ENCODE assay signal across 10 cellular contexts in genomic region chr3:195147649-195148121, GRCh38.
A peak's percentile ranks its signal among the peaks of the same experiment; 100 is the strongest.
DNase-seq lines count a peak whose midpoint lies in the region; ATAC-seq, FAIRE-seq and TF ChIP-seq lines count a peak whose summit lies in the region.
"Had no signal": no experiment of that assay in that cellular context is flagged by ENCODE, and none has a peak within 500 bp of the region (broad histone marks: within the 10 kb centered on the region; RNA-seq: fewer than 3 reads in every experiment).

No MANE protein-coding gene starts in this region.

- no peak overlapping the region for H2AFZ ChIP-seq in hepatocyte

- H4K20me1 ChIP-seq in hepatocyte (ENCODE audit: insufficient read depth, poor library complexity, severe bottlenecking), result no peaks in the 10 kb centered on the region

- H3K4me3 Mint-ChIP-seq in CD14-positive monocyte, result peak overlapping the region; percentile 72 to 92
- H3K4me3 Mint-ChIP-seq in activated naive CD8-positive, alpha-beta T cell treated with anti-CD3 and anti-CD28 coated beads, Interleukin-2, amount 10 ng/mL, durations not matched to agents 7 days and 5 days, result peak overlapping the region; percentile 86
- H3K4me3 Mint-ChIP-seq in naive thymus-derived CD8-positive, alpha-beta T cell, result peak overlapping the region; percentile 46 to 93 (median 82)

- H3K4me2 ChIP-seq in hepatocyte, result no peak overlapping the region

- peaks cover 7 to 11% (median 10%) of the 10 kb centered on the region in 3 donors for H3K27me3 Mint-ChIP-seq in CD14-positive monocyte (ENCODE audit: low read depth in 3 of 3)
- no peaks in the 10 kb centered on the region for H3K27me3 Mint-ChIP-seq in activated naive CD8-positive, alpha-beta T cell treated with anti-CD3 and anti-CD28 coated beads, Interleukin-2, amount 10 ng/mL, durations not matched to agents 7 days and 5 days
- H3K27me3 Mint-ChIP-seq in naive thymus-derived CD8-positive, alpha-beta T cell, result peaks cover 0 to 5% (median 0%) of the 10 kb centered on the region in 5 donors

- H3K27me3 ChIP-seq in hepatocyte, result no peaks in the 10 kb centered on the region

- H3K79me2 ChIP-seq in hepatocyte, result no peaks in the 10 kb centered on the region

- no peaks in the 10 kb centered on the region for H3K36me3 ChIP-seq in hepatocyte (replicated peaks; ENCODE audit: insufficient read depth, low read depth)

- H3K4me1 ChIP-seq in hepatocyte (ENCODE audit: insufficient read depth), result peaks cover 18% of the 10 kb centered on the region

- H3K27ac Mint-ChIP-seq in CD14-positive monocyte, result peak overlapping the region in 5 of 7 donors; percentile 47 to 74 (median 63)
- H3K27ac Mint-ChIP-seq in activated naive CD8-positive, alpha-beta T cell treated with anti-CD3 and anti-CD28 coated beads, Interleukin-2, amount 10 ng/mL, durations not matched to agents 7 days and 5 days, result peak overlapping the region; percentile 81
- peak overlapping the region in 9 of 10 donors; percentile 1 to 91 (median 63) for H3K27ac Mint-ChIP-seq in naive thymus-derived CD8-positive, alpha-beta T cell

- H3K4me3 ChIP-seq in hepatocyte, result no peak overlapping the region

- TF ChIP-seq CTCF in CD14-positive monocyte (IDR thresholded peaks at IDR 0.05), result no peak
- TF ChIP-seq CTCF in hepatocyte (IDR thresholded peaks at IDR 0.05; ENCODE audit: poor library complexity), result no peak

- H3K9me2 ChIP-seq in hepatocyte (replicated peaks; ENCODE audit: insufficient read depth), result no peaks in the 10 kb centered on the region

- no peaks in the 10 kb centered on the region for H3K9me3 ChIP-seq in hepatocyte (ENCODE audit: low read depth)

- POLR2A ChIA-PET in activated naive CD8-positive, alpha-beta T cell treated with anti-CD3 and anti-CD28 coated beads, Interleukin-2, amount 10 ng/mL, durations not matched to agents 7 days and 5 days (lab: Charles Lee), result no interaction called here
- POLR2A ChIA-PET in naive thymus-derived CD8-positive, alpha-beta T cell (lab: Charles Lee), result interaction anchor here (0.7 to 1.7 kb wide), 4 partner anchors 8 to 465 kb away, joined by 3 to 5 read pairs (median 3); no protein-coding TSS in a partner anchor

- H3K27ac ChIP-seq in hepatocyte, result no peak overlapping the region

- ATAC-seq in HG03196 (IDR thresholded peaks at IDR 0.05; ENCODE audit: unreplicated experiment), result peak; percentile 83
- ATAC-seq in activated naive CD8-positive, alpha-beta T cell treated with anti-CD3 and anti-CD28 coated beads, Interleukin-2, amount 10 ng/mL, durations not matched to agents 7 days and 5 days (ENCODE audit: low read depth), result peak; percentile 74
- ATAC-seq in naive thymus-derived CD8-positive, alpha-beta T cell, result peak; percentile 63 to 68
- ATAC-seq: HCT116 had no signal

- peak; percentile 95 for FAIRE-seq in GM19239 (lab: Jason Lieb, UNC)
- FAIRE-seq: bronchial epithelial cell had no signal

- H3K9me3 Mint-ChIP-seq in CD14-positive monocyte, result no peaks in the 10 kb centered on the region
- peaks cover 3% of the 10 kb centered on the region for H3K9me3 Mint-ChIP-seq in activated naive CD8-positive, alpha-beta T cell treated with anti-CD3 and anti-CD28 coated beads, Interleukin-2, amount 10 ng/mL, durations not matched to agents 7 days and 5 days
- H3K9me3 Mint-ChIP-seq in naive thymus-derived CD8-positive, alpha-beta T cell, result peaks cover 0 to 3% (median 0%) of the 10 kb centered on the region in 9 donors

- 91% methylated on average over 19 of the region's 19 CpGs for WGBS in hepatocyte (ENCODE audit: low lambda C conversion rate, missing lambda C conversion rate)

- H3K36me3 Mint-ChIP-seq in CD14-positive monocyte, result peaks cover 0 to 3% of the 10 kb centered on the region in 2 donors
- peaks cover 3% of the 10 kb centered on the region for H3K36me3 Mint-ChIP-seq in activated naive CD8-positive, alpha-beta T cell treated with anti-CD3 and anti-CD28 coated beads, Interleukin-2, amount 10 ng/mL, durations not matched to agents 7 days and 5 days
- peaks cover 0 to 7% (median 4%) of the 10 kb centered on the region in 3 donors for H3K36me3 Mint-ChIP-seq in naive thymus-derived CD8-positive, alpha-beta T cell

- H3K4me1 Mint-ChIP-seq in CD14-positive monocyte, result peaks cover 54% of the 10 kb centered on the region
- peaks cover 35% of the 10 kb centered on the region for H3K4me1 Mint-ChIP-seq in activated naive CD8-positive, alpha-beta T cell treated with anti-CD3 and anti-CD28 coated beads, Interleukin-2, amount 10 ng/mL, durations not matched to agents 7 days and 5 days
- peaks cover 14 to 57% (median 32%) of the 10 kb centered on the region in 4 donors for H3K4me1 Mint-ChIP-seq in naive thymus-derived CD8-positive, alpha-beta T cell

- DNase-seq in CD14-positive monocyte (ENCODE audit: low spot score), result no peak
- peak; percentile 65 for DNase-seq in GM19239 (ENCODE audit: insufficient read length, low spot score)
- peak; percentile 43 for DNase-seq in activated naive CD8-positive, alpha-beta T cell treated with anti-CD3 and anti-CD28 coated beads, Interleukin-2, amount 10 ng/mL, durations not matched to agents 7 days and 5 days
- no peak for DNase-seq in naive thymus-derived CD8-positive, alpha-beta T cell
- no peak for DNase-seq in NCI-H1048 (lab: John Stamatoyannopoulos, UW)
- DNase-seq in DMS79 treated with DMSO at 0.1 percent for 48 hours (lab: John Stamatoyannopoulos, UW), result no peak
- DNase-seq in hepatocyte (ENCODE audit: low spot score), result no peak

- intact Hi-C loops in CD14-positive monocyte (cut with micrococcal nuclease), result no loop called here

Comparison
In these comparisons a context has a peak if more than half of its experiments do, and no peak if none do; other contexts are left out.
1. DNase-seq: peak in GM19239 (single experiment) and activated naive CD8-positive, alpha-beta T cell treated with anti-CD3 and anti-CD28 coated beads, Interleukin-2, amount 10 ng/mL, durations not matched to agents 7 days and 5 days (single experiment); none in CD14-positive monocyte (single experiment), naive thymus-derived CD8-positive, alpha-beta T cell (0 of 10), NCI-H1048 (single experiment), DMS79 treated with DMSO at 0.1 percent for 48 hours (single experiment) and hepatocyte (single experiment).
2. Peak in every context shown above with its lines, with median percentiles within 50 percentile points of each other: H3K27ac Mint-ChIP-seq, H3K4me3 Mint-ChIP-seq and ATAC-seq.